Comparison of ENCODE assay signal across 16 cellular contexts in genomic region chr12:51924551-51925399, GRCh38. TPM values are rescaled to one million over a fixed set of nuclear protein-coding genes. Genes with fewer than 3 reads are reported as not detected.
DNase-seq lines count a peak whose midpoint lies in the region; ATAC-seq and TF ChIP-seq lines count a peak whose summit lies in the region.
"Had no signal": no experiment of that assay in that cellular context is flagged by ENCODE, and none has a peak within 500 bp of the region (broad histone marks: within the 10 kb centered on the region; RNA-seq: fewer than 3 reads in every experiment).

No MANE protein-coding gene starts in this region.

- no peak for DNase-seq in activated CD4-positive, alpha-beta T cell treated with anti-CD3 and anti-CD28 coated beads for 36 hours
- no peak for DNase-seq in activated CD4-positive, alpha-beta T cell treated with anti-CD3 and anti-CD28 coated beads, Interleukin-2, amount 50 U/mL, for 48 hours
- DNase-seq in GM19240 (ENCODE audit: insufficient read length, low spot score) (no peak), NCI-H2196 treated with DMSO at 0.1 percent for 48 hours (lab: John Stamatoyannopoulos, UW; ENCODE audit: unreplicated experiment) (no peak), stomach (no peak)
- DNase-seq: activated CD8-positive, alpha-beta memory T cell treated with anti-CD3 and anti-CD28 coated beads, Interleukin-2, amount 50 U/mL, for 4 hours; naive thymus-derived CD4-positive, alpha-beta T cell; NCI-H1092 treated with DMSO at 0.1 percent for 48 hours; NCI-H524 had no signal

- peaks cover 18 to 36% (median 22%) of the 10 kb centered on the region in 4 donors for H3K4me1 ChIP-seq in stomach

- TF ChIP-seq EP300 in stomach (IDR thresholded peaks at IDR 0.05), result no peak

- CTCF ChIA-PET in activated CD4-positive, alpha-beta T cell treated with anti-CD3 and anti-CD28 coated beads for 36 hours (lab: Charles Lee), result interaction anchor here (0.7 to 2.6 kb wide), 6 partner anchors 21 to 1749 kb away, joined by 3 to 11 read pairs (median 4); no protein-coding TSS in a partner anchor

- H3K36me3 ChIP-seq in stomach, result peaks cover 0 to 5% (median under 1%) of the 10 kb centered on the region in 4 donors

- TF ChIP-seq POLR2A in stomach (IDR thresholded peaks at IDR 0.05), result no peak

- H3K27ac Mint-ChIP-seq in activated CD4-positive, alpha-beta T cell treated with anti-CD3 and anti-CD28 coated beads for 36 hours, result no peak overlapping the region
- H3K27ac Mint-ChIP-seq in activated T-helper 17 cell treated with anti-CD3 and anti-CD28 coated beads, Interleukin-2, amount 50 U/mL, for 72 hours, result peak overlapping the region; percentile 49
- peak overlapping the region; percentile 23 for H3K27ac Mint-ChIP-seq in stimulated activated memory B cell treated with anti-CD40 and anti-IgM and Interleukin-4, amounts not matched to agents 10 μg/mL and 1 μg/mL and 100 μg/mL, for 72 hours

- no peaks in the 10 kb centered on the region for H3K27me3 ChIP-seq in stomach
- H3K27me3 ChIP-seq: dorsolateral prefrontal cortex had no signal

- peak; percentile 50 for ATAC-seq in activated CD4-positive, alpha-beta T cell treated with anti-CD3 and anti-CD28 coated beads for 36 hours
- peak; percentile 63 for ATAC-seq in HG02852 (IDR thresholded peaks at IDR 0.05; ENCODE audit: unreplicated experiment)
- ATAC-seq in activated T-helper 17 cell treated with anti-CD3 and anti-CD28 coated beads, Interleukin-2, amount 50 U/mL, for 72 hours (replicated peaks), result peak; percentile 75
- peak; percentile 45 for ATAC-seq in stimulated activated memory B cell treated with anti-CD40 and anti-IgM and Interleukin-4, amounts not matched to agents 10 μg/mL and 1 μg/mL and 100 μg/mL, for 72 hours
- ATAC-seq: naive thymus-derived CD4-positive, alpha-beta T cell had no signal

- H3K36me3 Mint-ChIP-seq in activated CD4-positive, alpha-beta T cell treated with anti-CD3 and anti-CD28 coated beads for 36 hours (ENCODE audit: low read depth), result no peaks in the 10 kb centered on the region
- no peaks in the 10 kb centered on the region for H3K36me3 Mint-ChIP-seq in activated T-helper 17 cell treated with anti-CD3 and anti-CD28 coated beads, Interleukin-2, amount 50 U/mL, for 72 hours (ENCODE audit: low read depth)
- no peaks in the 10 kb centered on the region for H3K36me3 Mint-ChIP-seq in stimulated activated memory B cell treated with anti-CD40 and anti-IgM and Interleukin-4, amounts not matched to agents 10 μg/mL and 1 μg/mL and 100 μg/mL, for 72 hours
- H3K36me3 Mint-ChIP-seq: naive thymus-derived CD4-positive, alpha-beta T cell had no signal

- H3K4me3 ChIP-seq in stomach, result no peak overlapping the region

- peak overlapping the region in 1 of 5 donors; percentile 82 for H3K27ac ChIP-seq in stomach
- H3K27ac ChIP-seq: 22Rv1 had no signal

- H3K9me3 Mint-ChIP-seq in activated CD4-positive, alpha-beta T cell treated with anti-CD3 and anti-CD28 coated beads for 36 hours (ENCODE audit: low read depth), result no peaks in the 10 kb centered on the region
- H3K9me3 Mint-ChIP-seq in activated T-helper 17 cell treated with anti-CD3 and anti-CD28 coated beads, Interleukin-2, amount 50 U/mL, for 72 hours, result no peaks in the 10 kb centered on the region
- H3K9me3 Mint-ChIP-seq in stimulated activated memory B cell treated with anti-CD40 and anti-IgM and Interleukin-4, amounts not matched to agents 10 μg/mL and 1 μg/mL and 100 μg/mL, for 72 hours, result no peaks in the 10 kb centered on the region

- 82 to 88% (median 86%) methylated on average over 4 to 5 of the region's 5 CpGs for WGBS in stomach, 5 donors

- intact Hi-C loops in activated CD4-positive, alpha-beta T cell treated with anti-CD3 and anti-CD28 coated beads for 36 hours (cut with DNase I, micrococcal nuclease), result no loop called here
- intact Hi-C loops in stomach (cut with DNase I; ENCODE audit: low total_unique reads), result no loop called here

- TF ChIP-seq CTCF in stomach (IDR thresholded peaks at IDR 0.05), result no peak

- H3K4me3 Mint-ChIP-seq in activated CD4-positive, alpha-beta T cell treated with anti-CD3 and anti-CD28 coated beads for 36 hours, result no peak overlapping the region
- H3K4me3 Mint-ChIP-seq in activated T-helper 17 cell treated with anti-CD3 and anti-CD28 coated beads, Interleukin-2, amount 50 U/mL, for 72 hours, result peak overlapping the region; percentile 47
- H3K4me3 Mint-ChIP-seq in stimulated activated memory B cell treated with anti-CD40 and anti-IgM and Interleukin-4, amounts not matched to agents 10 μg/mL and 1 μg/mL and 100 μg/mL, for 72 hours, result no peak overlapping the region
- H3K4me3 Mint-ChIP-seq: naive thymus-derived CD4-positive, alpha-beta T cell had no signal

- H3K9me3 ChIP-seq in stomach, result no peaks in the 10 kb centered on the region

- no peaks in the 10 kb centered on the region for H3K27me3 Mint-ChIP-seq in activated CD4-positive, alpha-beta T cell treated with anti-CD3 and anti-CD28 coated beads for 36 hours
- H3K27me3 Mint-ChIP-seq in activated T-helper 17 cell treated with anti-CD3 and anti-CD28 coated beads, Interleukin-2, amount 50 U/mL, for 72 hours, result no peaks in the 10 kb centered on the region
- H3K27me3 Mint-ChIP-seq in stimulated activated memory B cell treated with anti-CD40 and anti-IgM and Interleukin-4, amounts not matched to agents 10 μg/mL and 1 μg/mL and 100 μg/mL, for 72 hours, result peaks cover 16% of the 10 kb centered on the region

- H3K4me1 Mint-ChIP-seq in activated CD4-positive, alpha-beta T cell treated with anti-CD3 and anti-CD28 coated beads for 36 hours, result peaks cover 11% of the 10 kb centered on the region
- peaks cover 3% of the 10 kb centered on the region for H3K4me1 Mint-ChIP-seq in activated T-helper 17 cell treated with anti-CD3 and anti-CD28 coated beads, Interleukin-2, amount 50 U/mL, for 72 hours
- H3K4me1 Mint-ChIP-seq in stimulated activated memory B cell treated with anti-CD40 and anti-IgM and Interleukin-4, amounts not matched to agents 10 μg/mL and 1 μg/mL and 100 μg/mL, for 72 hours, result peaks cover 37% of the 10 kb centered on the region

- POLR2A ChIA-PET in activated CD4-positive, alpha-beta T cell treated with anti-CD3 and anti-CD28 coated beads for 36 hours (lab: Charles Lee), result interaction anchor here (1.0 kb wide), 1 partner anchor 82 kb away, joined by 3 read pairs; the partner anchor contains the start of gene TAMALIN

RNA-seq across cellular contexts. Expression of gene ACVRL1, which starts 17.5 kb away (rescaled TPM):
- total RNA-seq in activated CD4-positive, alpha-beta T cell treated with anti-CD3 and anti-CD28 coated beads for 36 hours, result not detected
- not detected for total RNA-seq in activated T-helper 17 cell treated with anti-CD3 and anti-CD28 coated beads, Interleukin-2, amount 50 U/mL, for 72 hours
- 100 to 1,000 TPM in 2 of 5 donors, 10 to 100 TPM in 3; 36.2 to 117 (median 62.4) TPM for total RNA-seq in stomach
- 10 to 100 TPM; 11.0 to 20.8 (median 13.3) TPM for polyA plus RNA-seq in stomach
- polyA plus RNA-seq: keratinocyte; naive thymus-derived CD4-positive, alpha-beta T cell had no signal

RNA-seq across cellular contexts. Expression of gene ACVR1B, which starts 26.7 kb away (rescaled TPM):
- total RNA-seq in activated CD4-positive, alpha-beta T cell treated with anti-CD3 and anti-CD28 coated beads for 36 hours, result 10 to 100 TPM; 10.1 to 12.7 TPM
- 1 to 10 TPM; 6.8 TPM for total RNA-seq in activated T-helper 17 cell treated with anti-CD3 and anti-CD28 coated beads, Interleukin-2, amount 50 U/mL, for 72 hours
- total RNA-seq in stomach, result 10 to 100 TPM; 23.9 to 53.1 (median 31.3) TPM
- polyA plus RNA-seq in stomach, result 1 to 10 TPM; 8.3 to 9.5 (median 9.1) TPM

RNA-seq across cellular contexts. Expression of gene ANKRD33, which starts 36.9 kb away (rescaled TPM):
- total RNA-seq in activated CD4-positive, alpha-beta T cell treated with anti-CD3 and anti-CD28 coated beads for 36 hours, result not detected
- total RNA-seq in activated T-helper 17 cell treated with anti-CD3 and anti-CD28 coated beads, Interleukin-2, amount 50 U/mL, for 72 hours, result not detected
- total RNA-seq in stomach, result not detected
- not detected for polyA plus RNA-seq in stomach
- total RNA-seq: naive thymus-derived CD4-positive, alpha-beta T cell had no signal
- polyA plus RNA-seq: aorta; keratinocyte; naive thymus-derived CD4-positive, alpha-beta T cell had no signal

Comparison
In these comparisons a context has a peak if more than half of its experiments do, and no peak if none do; other contexts are left out.
1. RNA of gene ACVRL1, which starts 17.5 kb away (total RNA-seq): 36.2 to 117 TPM in stomach; not detected in activated CD4-positive, alpha-beta T cell treated with anti-CD3 and anti-CD28 coated beads for 36 hours and not detected in activated T-helper 17 cell treated with anti-CD3 and anti-CD28 coated beads, Interleukin-2, amount 50 U/mL, for 72 hours; every median in the first group is over 10 times any median in the second.
2. Peak in every context shown above with its lines, with median percentiles within 50 percentile points of each other: ATAC-seq.